2 cellular contexts compared by ENCODE assay signal in the genomic region with DNA sequence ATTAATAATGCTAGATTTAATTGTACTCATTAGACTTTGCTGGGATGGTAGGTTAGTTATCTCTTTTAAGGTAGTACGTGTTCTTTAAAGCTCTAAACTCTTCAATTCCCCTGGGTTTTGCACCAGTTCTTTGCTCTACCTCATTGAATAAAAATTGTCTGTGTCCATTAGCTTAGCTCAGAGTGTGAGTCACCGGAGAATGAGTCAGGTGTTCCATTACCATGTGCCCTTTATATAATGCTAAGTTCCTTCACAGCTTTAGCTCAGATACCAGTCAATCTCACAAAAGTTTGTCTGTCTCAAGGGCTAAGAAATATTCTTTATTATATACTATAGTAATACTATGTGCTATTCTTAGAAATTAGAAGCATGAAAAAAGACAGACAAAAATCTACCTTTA.
TF ChIP-seq lines count a peak whose summit lies in the region.

No MANE protein-coding gene starts in this region.

TF ChIP-seq in HEK293, 187 proteins besides CTCF, POLR2A, EP300 and RAD21 (continued from another document):
- TF ChIP-seq, protein P1, sequence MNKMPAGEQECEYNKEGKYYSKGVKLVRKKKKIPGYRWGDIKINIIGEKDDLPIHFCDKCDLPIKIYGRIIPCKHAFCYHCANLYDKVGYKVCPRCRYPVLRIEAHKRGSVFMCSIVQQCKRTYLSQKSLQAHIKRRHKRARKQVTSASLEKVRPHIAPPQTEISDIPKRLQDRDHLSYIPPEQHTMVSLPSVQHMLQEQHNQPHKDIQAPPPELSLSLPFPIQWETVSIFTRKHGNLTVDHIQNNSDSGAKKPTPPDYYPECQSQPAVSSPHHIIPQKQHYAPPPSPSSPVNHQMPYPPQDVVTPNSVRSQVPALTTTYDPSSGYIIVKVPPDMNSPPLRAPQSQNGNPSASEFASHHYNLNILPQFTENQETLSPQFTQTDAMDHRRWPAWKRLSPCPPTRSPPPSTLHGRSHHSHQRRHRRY (tag by site-specific recombination; IDR thresholded peaks at IDR 0.05): no peak
- no peak for TF ChIP-seq ZSCAN30 (tag by site-specific recombination; IDR thresholded peaks at IDR 0.05)
- TF ChIP-seq, protein P2, sequence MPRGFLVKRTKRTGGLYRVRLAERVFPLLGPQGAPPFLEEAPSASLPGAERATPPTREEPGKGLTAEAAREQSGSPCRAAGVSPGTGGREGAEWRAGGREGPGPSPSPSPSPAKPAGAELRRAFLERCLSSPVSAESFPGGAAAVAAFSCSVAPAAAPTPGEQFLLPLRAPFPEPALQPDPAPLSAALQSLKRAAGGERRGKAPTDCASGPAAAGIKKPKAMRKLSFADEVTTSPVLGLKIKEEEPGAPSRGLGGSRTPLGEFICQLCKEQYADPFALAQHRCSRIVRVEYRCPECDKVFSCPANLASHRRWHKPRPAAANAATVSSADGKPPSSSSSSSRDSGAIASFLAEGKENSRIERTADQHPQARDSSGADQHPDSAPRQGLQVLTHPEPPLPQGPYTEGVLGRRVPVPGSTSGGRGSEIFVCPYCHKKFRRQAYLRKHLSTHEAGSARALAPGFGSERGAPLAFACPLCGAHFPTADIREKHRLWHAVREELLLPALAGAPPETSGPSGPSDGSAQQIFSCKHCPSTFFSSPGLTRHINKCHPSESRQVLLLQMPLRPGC (tag by site-specific recombination; IDR thresholded peaks at IDR 0.05): peak; percentile 43; the same call in 1 of the 2 replicates
- TF ChIP-seq KLF10 (tag by site-specific recombination; IDR thresholded peaks at IDR 0.05): no peak
- no peak for TF ChIP-seq ZBTB21 (tag by site-specific recombination; IDR thresholded peaks at IDR 0.05)
- no peak for TF ChIP-seq ZNF311 (tag by site-specific recombination; IDR thresholded peaks at IDR 0.05; ENCODE audit: borderline replicate concordance)
- no peak for TF ChIP-seq GFI1B (tag by site-specific recombination; IDR thresholded peaks at IDR 0.05)

TF ChIP-seq in SK-N-SH, 30 proteins besides CTCF, POLR2A, EP300 and RAD21 (continued from another document):
- TF ChIP-seq, protein P3, sequence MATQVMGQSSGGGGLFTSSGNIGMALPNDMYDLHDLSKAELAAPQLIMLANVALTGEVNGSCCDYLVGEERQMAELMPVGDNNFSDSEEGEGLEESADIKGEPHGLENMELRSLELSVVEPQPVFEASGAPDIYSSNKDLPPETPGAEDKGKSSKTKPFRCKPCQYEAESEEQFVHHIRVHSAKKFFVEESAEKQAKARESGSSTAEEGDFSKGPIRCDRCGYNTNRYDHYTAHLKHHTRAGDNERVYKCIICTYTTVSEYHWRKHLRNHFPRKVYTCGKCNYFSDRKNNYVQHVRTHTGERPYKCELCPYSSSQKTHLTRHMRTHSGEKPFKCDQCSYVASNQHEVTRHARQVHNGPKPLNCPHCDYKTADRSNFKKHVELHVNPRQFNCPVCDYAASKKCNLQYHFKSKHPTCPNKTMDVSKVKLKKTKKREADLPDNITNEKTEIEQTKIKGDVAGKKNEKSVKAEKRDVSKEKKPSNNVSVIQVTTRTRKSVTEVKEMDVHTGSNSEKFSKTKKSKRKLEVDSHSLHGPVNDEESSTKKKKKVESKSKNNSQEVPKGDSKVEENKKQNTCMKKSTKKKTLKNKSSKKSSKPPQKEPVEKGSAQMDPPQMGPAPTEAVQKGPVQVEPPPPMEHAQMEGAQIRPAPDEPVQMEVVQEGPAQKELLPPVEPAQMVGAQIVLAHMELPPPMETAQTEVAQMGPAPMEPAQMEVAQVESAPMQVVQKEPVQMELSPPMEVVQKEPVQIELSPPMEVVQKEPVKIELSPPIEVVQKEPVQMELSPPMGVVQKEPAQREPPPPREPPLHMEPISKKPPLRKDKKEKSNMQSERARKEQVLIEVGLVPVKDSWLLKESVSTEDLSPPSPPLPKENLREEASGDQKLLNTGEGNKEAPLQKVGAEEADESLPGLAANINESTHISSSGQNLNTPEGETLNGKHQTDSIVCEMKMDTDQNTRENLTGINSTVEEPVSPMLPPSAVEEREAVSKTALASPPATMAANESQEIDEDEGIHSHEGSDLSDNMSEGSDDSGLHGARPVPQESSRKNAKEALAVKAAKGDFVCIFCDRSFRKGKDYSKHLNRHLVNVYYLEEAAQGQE (IDR thresholded peaks at IDR 0.05; ENCODE audit: low read depth, low read length): no peak
- TF ChIP-seq CHD2 (IDR thresholded peaks at IDR 0.05; ENCODE audit: low read length, partially characterized antibody) (no peak), FOSL2 (IDR thresholded peaks at IDR 0.05; ENCODE audit: borderline replicate concordance, low read depth) (peak; percentile 96), YY1 (IDR thresholded peaks at IDR 0.05; ENCODE audit: low read depth) (no peak), NFIC (IDR thresholded peaks at IDR 0.05; ENCODE audit: borderline replicate concordance) (peak; percentile 38; the same call in 1 of the 2 replicates), NRF1 (IDR thresholded peaks at IDR 0.05; ENCODE audit: low read depth, low read length) (no peak), JUND (IDR thresholded peaks at IDR 0.05) (peak; percentile 95), FOXJ3 (CRISPR knock-in tag; IDR thresholded peaks at IDR 0.05) (no peak), RCOR1 (IDR thresholded peaks at IDR 0.05; ENCODE audit: low read length) (no peak), RFX5 (IDR thresholded peaks at IDR 0.05; ENCODE audit: low read length) (no peak), TAF1 (IDR thresholded peaks at IDR 0.05; ENCODE audit: borderline replicate concordance, low read depth, low read length) (no peak), RXRA (IDR thresholded peaks at IDR 0.05; ENCODE audit: borderline replicate concordance, low read depth) (0 out of 2 replicates have a peak, but pooled peaks have one; percentile 15), FOXM1 (IDR thresholded peaks at IDR 0.05; ENCODE audit: low read depth) (no peak), SMC3 (IDR thresholded peaks at IDR 0.05; ENCODE audit: low read depth, low read length) (no peak), ELF1 (IDR thresholded peaks at IDR 0.05) (no peak), POLR2AphosphoS5 (IDR thresholded peaks at IDR 0.05; ENCODE audit: low read depth, low read length) (no peak), EZH2phosphoT487 (IDR thresholded peaks at IDR 0.05; ENCODE audit: borderline replicate concordance, low read depth) (no peak)
- TF ChIP-seq, protein P4, sequence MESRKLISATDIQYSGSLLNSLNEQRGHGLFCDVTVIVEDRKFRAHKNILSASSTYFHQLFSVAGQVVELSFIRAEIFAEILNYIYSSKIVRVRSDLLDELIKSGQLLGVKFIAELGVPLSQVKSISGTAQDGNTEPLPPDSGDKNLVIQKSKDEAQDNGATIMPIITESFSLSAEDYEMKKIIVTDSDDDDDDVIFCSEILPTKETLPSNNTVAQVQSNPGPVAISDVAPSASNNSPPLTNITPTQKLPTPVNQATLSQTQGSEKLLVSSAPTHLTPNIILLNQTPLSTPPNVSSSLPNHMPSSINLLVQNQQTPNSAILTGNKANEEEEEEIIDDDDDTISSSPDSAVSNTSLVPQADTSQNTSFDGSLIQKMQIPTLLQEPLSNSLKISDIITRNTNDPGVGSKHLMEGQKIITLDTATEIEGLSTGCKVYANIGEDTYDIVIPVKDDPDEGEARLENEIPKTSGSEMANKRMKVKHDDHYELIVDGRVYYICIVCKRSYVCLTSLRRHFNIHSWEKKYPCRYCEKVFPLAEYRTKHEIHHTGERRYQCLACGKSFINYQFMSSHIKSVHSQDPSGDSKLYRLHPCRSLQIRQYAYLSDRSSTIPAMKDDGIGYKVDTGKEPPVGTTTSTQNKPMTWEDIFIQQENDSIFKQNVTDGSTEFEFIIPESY (IDR thresholded peaks at IDR 0.05; ENCODE audit: borderline replicate concordance, low read depth): no peak
- TF ChIP-seq, protein P5, sequence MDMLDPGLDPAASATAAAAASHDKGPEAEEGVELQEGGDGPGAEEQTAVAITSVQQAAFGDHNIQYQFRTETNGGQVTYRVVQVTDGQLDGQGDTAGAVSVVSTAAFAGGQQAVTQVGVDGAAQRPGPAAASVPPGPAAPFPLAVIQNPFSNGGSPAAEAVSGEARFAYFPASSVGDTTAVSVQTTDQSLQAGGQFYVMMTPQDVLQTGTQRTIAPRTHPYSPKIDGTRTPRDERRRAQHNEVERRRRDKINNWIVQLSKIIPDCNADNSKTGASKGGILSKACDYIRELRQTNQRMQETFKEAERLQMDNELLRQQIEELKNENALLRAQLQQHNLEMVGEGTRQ (IDR thresholded peaks at IDR 0.05; ENCODE audit: borderline replicate concordance, low read depth, low read length): no peak
- TF ChIP-seq, protein P6, sequence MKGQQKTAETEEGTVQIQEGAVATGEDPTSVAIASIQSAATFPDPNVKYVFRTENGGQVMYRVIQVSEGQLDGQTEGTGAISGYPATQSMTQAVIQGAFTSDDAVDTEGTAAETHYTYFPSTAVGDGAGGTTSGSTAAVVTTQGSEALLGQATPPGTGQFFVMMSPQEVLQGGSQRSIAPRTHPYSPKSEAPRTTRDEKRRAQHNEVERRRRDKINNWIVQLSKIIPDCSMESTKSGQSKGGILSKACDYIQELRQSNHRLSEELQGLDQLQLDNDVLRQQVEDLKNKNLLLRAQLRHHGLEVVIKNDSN (IDR thresholded peaks at IDR 0.05; ENCODE audit: borderline replicate concordance, low read depth): peak; percentile 70; the same call in 1 of the 2 replicates
- TF ChIP-seq, protein P7, sequence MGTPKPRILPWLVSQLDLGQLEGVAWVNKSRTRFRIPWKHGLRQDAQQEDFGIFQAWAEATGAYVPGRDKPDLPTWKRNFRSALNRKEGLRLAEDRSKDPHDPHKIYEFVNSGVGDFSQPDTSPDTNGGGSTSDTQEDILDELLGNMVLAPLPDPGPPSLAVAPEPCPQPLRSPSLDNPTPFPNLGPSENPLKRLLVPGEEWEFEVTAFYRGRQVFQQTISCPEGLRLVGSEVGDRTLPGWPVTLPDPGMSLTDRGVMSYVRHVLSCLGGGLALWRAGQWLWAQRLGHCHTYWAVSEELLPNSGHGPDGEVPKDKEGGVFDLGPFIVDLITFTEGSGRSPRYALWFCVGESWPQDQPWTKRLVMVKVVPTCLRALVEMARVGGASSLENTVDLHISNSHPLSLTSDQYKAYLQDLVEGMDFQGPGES (IDR thresholded peaks at IDR 0.05; ENCODE audit: low read depth, low read length): no peak
